25 cellular contexts compared by ENCODE assay signal in genomic region chr19:38158730-38159129, GRCh38.
"Had no signal": no experiment of that assay in that cellular context is flagged by ENCODE, and none has a peak within 500 bp of the region (broad histone marks: within the 10 kb centered on the region; RNA-seq: fewer than 3 reads in every experiment).

No MANE protein-coding gene starts in this region.

- H3K27me3 Mint-ChIP-seq: dendritic cell treated with granulocyte-macrophage colony-stimulating factor and Interleukin-4, amounts not matched to agents 40 ng/mL and 50 ng/mL, for 4 days; naive thymus-derived CD8-positive, alpha-beta T cell had no signal

- H3K9me3 Mint-ChIP-seq: dendritic cell treated with granulocyte-macrophage colony-stimulating factor and Interleukin-4, amounts not matched to agents 40 ng/mL and 50 ng/mL, for 4 days had no signal

- H3K4me3 Mint-ChIP-seq: dendritic cell treated with granulocyte-macrophage colony-stimulating factor and Interleukin-4, amounts not matched to agents 40 ng/mL and 50 ng/mL, for 4 days; endodermal cell; naive thymus-derived CD8-positive, alpha-beta T cell; nephron progenitor cell had no signal

- H3K27ac Mint-ChIP-seq: dendritic cell treated with granulocyte-macrophage colony-stimulating factor and Interleukin-4, amounts not matched to agents 40 ng/mL and 50 ng/mL, for 4 days; endodermal cell; naive thymus-derived CD8-positive, alpha-beta T cell had no signal

- DNase-seq: colonic mucosa; effector CD8-positive, alpha-beta T cell; endodermal cell; foreskin keratinocyte; heart left ventricle; kidney; naive thymus-derived CD8-positive, alpha-beta T cell; nephron progenitor cell; pancreas; right lobe of liver; small intestine; stimulated activated CD4-positive, alpha-beta T cell treated with anti-CD3 and anti-CD28 coated beads, Interleukin-15, amount 100 ng/mL, for 24 hours; stimulated activated CD4-positive, alpha-beta T cell treated with anti-CD3 and anti-CD28 coated beads, Interleukin-2, amount 100 ng/mL, for 48 hours; stimulated activated naive CD4-positive, alpha-beta T cell treated with Interleukin-2 at 50 U/mL for 16 hours; stomach; thyroid gland; trophoblast cell had no signal

- ATAC-seq: esophagus mucosa; foreskin keratinocyte; gastroesophageal sphincter; left lobe of liver; naive thymus-derived CD8-positive, alpha-beta T cell; pancreas had no signal

- H3K27ac ChIP-seq: colonic mucosa, epithelial cell of prostate, foreskin keratinocyte, gastroesophageal sphincter, heart left ventricle, hepatocyte, neutrophil, pancreas, right lobe of liver, stomach, thyroid gland, vagina had no signal

- H3K4me1 Mint-ChIP-seq: endodermal cell had no signal
